ENCODE assay signal across 13 cellular contexts in genomic region chr13:109144693-109145437, GRCh38.
A peak's percentile ranks its signal among the peaks of the same experiment; 100 is the strongest.
DNase-seq lines count a peak whose midpoint lies in the region; ATAC-seq and TF ChIP-seq lines count a peak whose summit lies in the region.
"Had no signal": no experiment of that assay in that cellular context is flagged by ENCODE, and none has a peak within 500 bp of the region (broad histone marks: within the 10 kb centered on the region; RNA-seq: fewer than 3 reads in every experiment).

No MANE protein-coding gene starts in this region.

- TF ChIP-seq CTCF in MCF 10A (IDR thresholded peaks at IDR 0.05; ENCODE audit: unreplicated experiment) (no peak), breast epithelium (IDR thresholded peaks at IDR 0.05) (no peak)

- H3K27ac Mint-ChIP-seq in MCF 10A (ENCODE audit: low read depth, unreplicated experiment): no peak overlapping the region
- H3K27ac Mint-ChIP-seq: activated naive CD4-positive, alpha-beta T cell treated with anti-CD3 and anti-CD28 coated beads, Interleukin-2, amount 10 ng/mL, durations not matched to agents 7 days and 5 days; CD4-positive, alpha-beta memory T cell; immature natural killer cell had no signal

- no peak overlapping the region for H3K27ac ChIP-seq in breast epithelium
- H3K27ac ChIP-seq: brain microvascular endothelial cell had no signal

- peaks cover 0 to 14% of the 10 kb centered on the region in 2 donors for H3K27me3 ChIP-seq in breast epithelium
- H3K27me3 ChIP-seq: brain microvascular endothelial cell had no signal

- DNase-seq in MCF 10A (ENCODE audit: unreplicated experiment) (no peak), breast epithelium (ENCODE audit: low spot score in 2 of 2) (no peak), LoVo (ENCODE audit: low spot score) (no peak)
- DNase-seq in stimulated activated CD4-positive, alpha-beta T cell treated with anti-CD3 and anti-CD28 coated beads, Interleukin-4, amount 100 ng/mL, for 4 hours: no peak
- no peak for DNase-seq in activated CD4-positive, alpha-beta T cell treated with anti-CD3 and anti-CD28 coated beads for 48 hours
- DNase-seq: stimulated activated CD4-positive, alpha-beta T cell treated with anti-CD3 and anti-CD28 coated beads, Interleukin-4, amount 100 ng/mL, for 24 hours had no signal

- CTCF ChIA-PET in MCF 10A (lab: Yijun Ruan, JAX): interaction anchor here (0.6 to 2.7 kb wide), 12 partner anchors 9 to 887 kb away, joined by 3 to 30 read pairs (median 4); no protein-coding TSS in a partner anchor

- POLR2A ChIA-PET in MCF 10A (lab: Yijun Ruan, JAX): interaction anchor here (0.7 to 4.5 kb wide), 2 partner anchors 635 to 640 kb away, joined by 3 to 49 read pairs; no protein-coding TSS in a partner anchor

- H3K4me1 ChIP-seq in breast epithelium: no peaks in the 10 kb centered on the region

- peak; percentile 9 for ATAC-seq in HG03108 (IDR thresholded peaks at IDR 0.05; ENCODE audit: unreplicated experiment)
- peak; percentile 17 for ATAC-seq in SK-N-SH treated with all-trans-retinoic acid at 6 μM for 48 hours
- no peak for ATAC-seq in GM18873 (IDR thresholded peaks at IDR 0.05; ENCODE audit: low FRiP score, unreplicated experiment)

- TSS peak; percentile 48 for BruUV-seq in MCF 10A (replicated peaks; lab: Mats Ljungman, UMichigan)

- H3K36me3 Mint-ChIP-seq in MCF 10A (ENCODE audit: insufficient read depth, unreplicated experiment): no peaks in the 10 kb centered on the region
- H3K36me3 Mint-ChIP-seq: activated naive CD4-positive, alpha-beta T cell treated with anti-CD3 and anti-CD28 coated beads, Interleukin-2, amount 10 ng/mL, durations not matched to agents 7 days and 5 days; CD4-positive, alpha-beta memory T cell; immature natural killer cell had no signal

- H3K27me3 Mint-ChIP-seq in MCF 10A (ENCODE audit: insufficient read depth, unreplicated experiment): no peaks in the 10 kb centered on the region

- H3K36me3 ChIP-seq in breast epithelium: no peaks in the 10 kb centered on the region
- H3K36me3 ChIP-seq: brain microvascular endothelial cell had no signal

- no peaks in the 10 kb centered on the region for H3K9me3 Mint-ChIP-seq in MCF 10A (ENCODE audit: unreplicated experiment)
- H3K9me3 Mint-ChIP-seq: activated naive CD4-positive, alpha-beta T cell treated with anti-CD3 and anti-CD28 coated beads, Interleukin-2, amount 10 ng/mL, durations not matched to agents 7 days and 5 days; immature natural killer cell had no signal

- intact Hi-C loops in MCF 10A (cut with micrococcal nuclease) (loop anchor here (1.0 to 5.0 kb wide), 7 partner anchors 112 to 964 kb away; no protein-coding TSS in a partner anchor), breast epithelium (cut with DNase I; ENCODE audit: low total_unique reads) (no loop called here)

- TF ChIP-seq POLR2A in breast epithelium (IDR thresholded peaks at IDR 0.05): no peak

- no peak overlapping the region for H3K4me3 Mint-ChIP-seq in MCF 10A (ENCODE audit: unreplicated experiment)
- H3K4me3 Mint-ChIP-seq: activated naive CD4-positive, alpha-beta T cell treated with anti-CD3 and anti-CD28 coated beads, Interleukin-2, amount 10 ng/mL, durations not matched to agents 7 days and 5 days; CD4-positive, alpha-beta memory T cell; immature natural killer cell had no signal

- peaks cover 30% of the 10 kb centered on the region for H3K4me1 Mint-ChIP-seq in MCF 10A (ENCODE audit: insufficient read depth, unreplicated experiment)
- H3K4me1 Mint-ChIP-seq: activated naive CD4-positive, alpha-beta T cell treated with anti-CD3 and anti-CD28 coated beads, Interleukin-2, amount 10 ng/mL, durations not matched to agents 7 days and 5 days; CD4-positive, alpha-beta memory T cell; immature natural killer cell had no signal

- H3K9me3 ChIP-seq in breast epithelium: no peaks in the 10 kb centered on the region

- no peak overlapping the region for H3K4me3 ChIP-seq in breast epithelium

TF ChIP-seq in SK-N-SH treated with all-trans-retinoic acid at 6 μM for 48 hours, 23 proteins besides CTCF, POLR2A, EP300 and RAD21:
- TF ChIP-seq ZNF565 (CRISPR knock-in tag; conservative IDR thresholded peaks at IDR 0.05; ENCODE audit: low read depth): no peak
- 0 out of 2 replicates have a peak, but pooled peaks have one; percentile 17 for TF ChIP-seq ZFP3 (CRISPR knock-in tag; IDR thresholded peaks at IDR 0.05)
